ENCODE assay signal across 28 cellular contexts in the genomic region with DNA sequence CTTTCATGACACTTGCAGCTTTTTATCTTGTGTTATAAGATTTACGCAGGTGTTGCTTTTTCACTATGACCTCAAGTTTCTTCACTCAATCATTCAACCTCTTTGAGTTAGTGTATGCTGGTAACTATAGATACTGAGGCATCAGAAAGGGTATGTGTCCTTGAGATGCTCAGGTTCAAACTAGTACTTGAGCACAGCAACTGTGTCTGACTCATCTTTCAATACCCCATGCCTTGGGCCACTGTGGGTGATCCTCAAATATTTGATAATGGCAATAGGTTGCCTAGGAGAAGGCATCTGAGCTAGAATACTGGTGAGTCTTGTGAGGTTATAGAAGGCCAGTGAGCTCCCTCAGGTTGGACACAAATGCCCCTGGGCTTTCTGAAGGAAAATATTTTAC.
"Had no signal": no experiment of that assay in that cellular context is flagged by ENCODE, and none has a peak within 500 bp of the region (broad histone marks: within the 10 kb centered on the region; RNA-seq: fewer than 3 reads in every experiment).

No MANE protein-coding gene starts in this region.

- H3K9me3 ChIP-seq: ovary, psoas muscle, right lobe of liver, sigmoid colon, spleen, suprapubic skin, testis, tibial artery, transverse colon, upper lobe of right lung, uterus had no signal

- H2AFZ ChIP-seq: neural progenitor cell, parathyroid adenoma had no signal

- H3K36me3 ChIP-seq: neural progenitor cell, ovary, right lobe of liver, sigmoid colon, spleen, suprapubic skin, tibial artery, transverse colon, upper lobe of right lung, uterus had no signal

- H3K9ac ChIP-seq: neural progenitor cell, parathyroid adenoma had no signal

- H3K27ac ChIP-seq: neural progenitor cell, ovary, parathyroid adenoma, psoas muscle, right lobe of liver, sigmoid colon, skin epidermis, spleen, suprapubic skin, testis, tibial artery, transverse colon, upper lobe of right lung, uterus had no signal

- H3K4me2 ChIP-seq: neural progenitor cell, smooth muscle cell had no signal

- H3K27me3 ChIP-seq: neural progenitor cell, ovary, right lobe of liver, sigmoid colon, spleen, suprapubic skin, testis, tibial artery, transverse colon, upper lobe of right lung, uterus had no signal

- DNase-seq: natural killer cell; occipital lobe; ovary; posterior cingulate gyrus; psoas muscle; right cardiac atrium; right lobe of liver; sigmoid colon; spleen; stimulated activated CD4-positive, alpha-beta T cell treated with anti-CD3 and anti-CD28 coated beads, Interleukin-12 subunit alpha, Interleukin-12 subunit beta, amount 100 ng/mL, for 4 hours; stimulated activated CD4-positive, alpha-beta T cell treated with anti-CD3 and anti-CD28 coated beads, Interleukin-1b, Interleukin-23, amount 100 ng/mL, for 48 hours; stimulated activated CD4-positive, alpha-beta T cell treated with anti-CD3 and anti-CD28 coated beads, Interleukin-4, amount 100 ng/mL, for 1 hour; stimulated activated CD4-positive, alpha-beta T cell treated with anti-CD3 and anti-CD28 coated beads, Interleukin-4, amount 100 ng/mL, for 4 hours; stimulated activated CD8-positive, alpha-beta memory T cell treated with anti-CD3 and anti-CD28 coated beads, Interleukin-4, amount 100 ng/mL, for 48 hours; stimulated activated naive CD4-positive, alpha-beta T cell; stimulated activated naive CD8-positive, alpha-beta T cell treated with anti-CD3 and anti-CD28 coated beads, Interleukin-15, amount 100 ng/mL, for 72 hours; stimulated activated naive CD8-positive, alpha-beta T cell treated with anti-CD3 and anti-CD28 coated beads, Interleukin-15, Interleukin-2, amounts not matched to agents 100 U/mL and 50 U/mL, for 24 hours; substantia nigra; testis; tibial artery; transverse colon; upper lobe of right lung; uterus had no signal

- H3K4me3 ChIP-seq: neural progenitor cell, ovary, psoas muscle, right lobe of liver, sigmoid colon, skin epidermis, smooth muscle cell, spleen, suprapubic skin, testis, tibial artery, transverse colon, upper lobe of right lung, uterus had no signal

- H3K79me2 ChIP-seq: parathyroid adenoma had no signal

- H3K4me1 ChIP-seq: neural progenitor cell, parathyroid adenoma, right lobe of liver, spleen, suprapubic skin, testis, tibial artery, transverse colon, upper lobe of right lung, uterus had no signal
